Comparison of ENCODE assay signal across 1 cellular context in genomic region chr11:34223907-34224306, GRCh38.
TF ChIP-seq lines count a peak whose summit lies in the region.

No MANE protein-coding gene starts in this region.

TF ChIP-seq in HEK293, 187 proteins besides CTCF, POLR2A, EP300 and RAD21 (continued from another document):
- TF ChIP-seq, protein P1, sequence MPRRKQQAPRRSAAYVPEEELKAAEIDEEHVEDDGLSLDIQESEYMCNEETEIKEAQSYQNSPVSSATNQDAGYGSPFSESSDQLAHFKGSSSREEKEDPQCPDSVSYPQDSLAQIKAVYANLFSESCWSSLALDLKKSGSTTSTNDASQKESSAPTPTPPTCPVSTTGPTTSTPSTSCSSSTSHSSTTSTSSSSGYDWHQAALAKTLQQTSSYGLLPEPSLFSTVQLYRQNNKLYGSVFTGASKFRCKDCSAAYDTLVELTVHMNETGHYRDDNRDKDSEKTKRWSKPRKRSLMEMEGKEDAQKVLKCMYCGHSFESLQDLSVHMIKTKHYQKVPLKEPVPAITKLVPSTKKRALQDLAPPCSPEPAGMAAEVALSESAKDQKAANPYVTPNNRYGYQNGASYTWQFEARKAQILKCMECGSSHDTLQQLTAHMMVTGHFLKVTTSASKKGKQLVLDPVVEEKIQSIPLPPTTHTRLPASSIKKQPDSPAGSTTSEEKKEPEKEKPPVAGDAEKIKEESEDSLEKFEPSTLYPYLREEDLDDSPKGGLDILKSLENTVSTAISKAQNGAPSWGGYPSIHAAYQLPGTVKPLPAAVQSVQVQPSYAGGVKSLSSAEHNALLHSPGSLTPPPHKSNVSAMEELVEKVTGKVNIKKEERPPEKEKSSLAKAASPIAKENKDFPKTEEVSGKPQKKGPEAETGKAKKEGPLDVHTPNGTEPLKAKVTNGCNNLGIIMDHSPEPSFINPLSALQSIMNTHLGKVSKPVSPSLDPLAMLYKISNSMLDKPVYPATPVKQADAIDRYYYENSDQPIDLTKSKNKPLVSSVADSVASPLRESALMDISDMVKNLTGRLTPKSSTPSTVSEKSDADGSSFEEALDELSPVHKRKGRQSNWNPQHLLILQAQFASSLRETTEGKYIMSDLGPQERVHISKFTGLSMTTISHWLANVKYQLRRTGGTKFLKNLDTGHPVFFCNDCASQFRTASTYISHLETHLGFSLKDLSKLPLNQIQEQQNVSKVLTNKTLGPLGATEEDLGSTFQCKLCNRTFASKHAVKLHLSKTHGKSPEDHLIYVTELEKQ (tag by site-specific recombination; IDR thresholded peaks at IDR 0.05; ENCODE audit: borderline replicate concordance), result no peak
- no peak for TF ChIP-seq ZEB2 (tag by site-specific recombination; IDR thresholded peaks at IDR 0.05)
